In genomic region chr16:12646490-12647274, GRCh38 we compare ENCODE assay signal across 9 cellular contexts.
DNase-seq lines count a peak whose midpoint lies in the region; ATAC-seq, FAIRE-seq and TF ChIP-seq lines count a peak whose summit lies in the region.
"Had no signal": no experiment of that assay in that cellular context is flagged by ENCODE, and none has a peak within 500 bp of the region (broad histone marks: within the 10 kb centered on the region; RNA-seq: fewer than 3 reads in every experiment).

No MANE protein-coding gene starts in this region.

- H3K27me3 ChIP-seq in astrocyte (ENCODE audit: insufficient read depth, low read length) (peaks cover 2% of the 10 kb centered on the region), BE2C (no peaks in the 10 kb centered on the region), endodermal cell (ENCODE audit: control insufficient read depth, insufficient read depth, low read length, poor library complexity, severe bottlenecking) (no peaks in the 10 kb centered on the region)
- H3K27me3 ChIP-seq: SJSA1 had no signal

- H4K20me1 ChIP-seq in astrocyte (ENCODE audit: insufficient read depth, low read length) = no peaks in the 10 kb centered on the region

- H3K27me3 Mint-ChIP-seq in astrocyte (ENCODE audit: low read depth, unreplicated experiment) (peaks cover 7% of the 10 kb centered on the region), endodermal cell (ENCODE audit: insufficient read depth) (peaks cover 2% of the 10 kb centered on the region)

- H3K36me3 ChIP-seq in astrocyte (ENCODE audit: insufficient read depth, low read length) (no peaks in the 10 kb centered on the region), BE2C (no peaks in the 10 kb centered on the region), endodermal cell (ENCODE audit: control insufficient read depth, insufficient read depth, low read length) (no peaks in the 10 kb centered on the region)
- H3K36me3 ChIP-seq: SJSA1 had no signal

- no peak overlapping the region for H3K9ac ChIP-seq in astrocyte (ENCODE audit: low read length)
- no peak overlapping the region for H3K9ac ChIP-seq in endodermal cell (ENCODE audit: extremely low read depth, low read length, poor library complexity, severe bottlenecking)

- peak overlapping the region; percentile 9 for H3K27ac Mint-ChIP-seq in astrocyte (ENCODE audit: unreplicated experiment)
- no peak overlapping the region for H3K27ac Mint-ChIP-seq in endodermal cell

- H3K4me3 ChIP-seq in astrocyte (ENCODE audit: insufficient read depth, low read depth, low read length) (no peak overlapping the region), BE2C (ENCODE audit: low read depth, low read length) (no peak overlapping the region), endodermal cell (ENCODE audit: low read length) (no peak overlapping the region)
- H3K4me3 ChIP-seq: SJSA1 had no signal

- H3K9me3 ChIP-seq in astrocyte (ENCODE audit: insufficient read depth, low read depth, low read length) = peaks cover 4% of the 10 kb centered on the region
- H3K9me3 ChIP-seq in BE2C = no peaks in the 10 kb centered on the region
- H3K9me3 ChIP-seq in endodermal cell (ENCODE audit: control insufficient read depth, low read length) = no peaks in the 10 kb centered on the region

- H3K4me1 ChIP-seq in astrocyte (ENCODE audit: insufficient read depth, low read length) (peaks cover 11% of the 10 kb centered on the region), BE2C (no peaks in the 10 kb centered on the region), endodermal cell (ENCODE audit: control insufficient read depth, insufficient read depth, low read length) (peaks cover 5% of the 10 kb centered on the region)
- H3K4me1 ChIP-seq: SJSA1 had no signal

- H3K79me2 ChIP-seq in astrocyte (ENCODE audit: insufficient read depth, low read length) = no peaks in the 10 kb centered on the region

- no peak for ATAC-seq in GM19023 (IDR thresholded peaks at IDR 0.05; ENCODE audit: unreplicated experiment)

- WGBS in endodermal cell (ENCODE audit: insufficient coverage in 1 of 2, insufficient read length in 1 of 2), 2 experiments = 79 to 81% methylated on average over 7 to 8 of the region's 10 CpGs

- DNase-seq in GM03348 (ENCODE audit: low spot score) = peak; percentile 21
- DNase-seq in NOMO-1 treated with dmso at 0.1 percent for 144 hours (lab: John Stamatoyannopoulos, UW; ENCODE audit: unreplicated experiment) = peak; percentile 13
- peak; percentile 6 for DNase-seq in astrocyte (ENCODE audit: low read depth)
- peak; percentile 21 for DNase-seq in retina
- no peak for DNase-seq in BE2C
- DNase-seq in endodermal cell = no peak
- DNase-seq in cerebellum (ENCODE audit: low spot score) = no peak

- no peak for TF ChIP-seq CTCF in astrocyte (IDR thresholded peaks at IDR 0.05; ENCODE audit: insufficient read depth, low read depth, low read length)
- TF ChIP-seq CTCF in BE2C (IDR thresholded peaks at IDR 0.05; ENCODE audit: low read depth, low read length) = no peak
- TF ChIP-seq CTCF in endodermal cell (conservative IDR thresholded peaks at IDR 0.05) = no peak

- H3K4me1 Mint-ChIP-seq in astrocyte (ENCODE audit: low read depth, unreplicated experiment) (peaks cover 6% of the 10 kb centered on the region), endodermal cell (peaks cover 10% of the 10 kb centered on the region)

- H3K27ac ChIP-seq in astrocyte (ENCODE audit: low read depth, low read length) (no peak overlapping the region), endodermal cell (ENCODE audit: low read depth, low read length) (no peak overlapping the region)
- H3K27ac ChIP-seq: SJSA1 had no signal

- no peak for FAIRE-seq in astrocyte (lab: Jason Lieb, UNC)

- peak overlapping the region; percentile 32 for H3K4me2 ChIP-seq in astrocyte (ENCODE audit: low read length)

- H2AFZ ChIP-seq in astrocyte (ENCODE audit: low read depth, low read length) = no peak overlapping the region

- H3K9me3 Mint-ChIP-seq in astrocyte (ENCODE audit: unreplicated experiment) (peaks cover 12% of the 10 kb centered on the region), endodermal cell (peaks cover 5% of the 10 kb centered on the region)

- no peak overlapping the region for H3K4me3 Mint-ChIP-seq in astrocyte (ENCODE audit: unreplicated experiment)
- H3K4me3 Mint-ChIP-seq in endodermal cell = no peak overlapping the region

- no peaks in the 10 kb centered on the region for H3K36me3 Mint-ChIP-seq in astrocyte (ENCODE audit: low read depth, unreplicated experiment)
- H3K36me3 Mint-ChIP-seq in endodermal cell (ENCODE audit: low read depth) = no peaks in the 10 kb centered on the region

Comparison
In these comparisons a context has a peak if more than half of its experiments do, and no peak if none do; other contexts are left out.
1. DNase-seq: peak in GM03348 (single experiment), NOMO-1 treated with dmso at 0.1 percent for 144 hours (single experiment), astrocyte (single experiment) and retina (single experiment); none in BE2C (single experiment), endodermal cell (single experiment) and cerebellum (single experiment).